19 cellular contexts compared by ENCODE assay signal in genomic region chr12:78269620-78270019, GRCh38.
"Had no signal": no experiment of that assay in that cellular context is flagged by ENCODE, and none has a peak within 500 bp of the region (broad histone marks: within the 10 kb centered on the region; RNA-seq: fewer than 3 reads in every experiment).

No MANE protein-coding gene starts in this region.

- H3K4me3 ChIP-seq: dorsolateral prefrontal cortex, hepatocyte, spleen, thoracic aorta, transverse colon had no signal

- H3K4me1 Mint-ChIP-seq: naive thymus-derived CD4-positive, alpha-beta T cell; nephron progenitor cell; stimulated activated memory B cell treated with anti-CD40 and anti-IgM and Interleukin-4, amounts not matched to agents 10 μg/mL and 1 μg/mL and 100 μg/mL, for 72 hours; stimulated activated naive CD8-positive, alpha-beta T cell treated with anti-CD3 and anti-CD28 coated beads, Interleukin-15, amount 100 ng/mL, for 72 hours had no signal

- H3K27me3 Mint-ChIP-seq: naive thymus-derived CD4-positive, alpha-beta T cell; stimulated activated memory B cell treated with anti-CD40 and anti-IgM and Interleukin-4, amounts not matched to agents 10 μg/mL and 1 μg/mL and 100 μg/mL, for 72 hours; stimulated activated naive CD8-positive, alpha-beta T cell treated with anti-CD3 and anti-CD28 coated beads, Interleukin-15, amount 100 ng/mL, for 72 hours had no signal

- H2AFZ ChIP-seq: hepatocyte had no signal

- H3K36me3 ChIP-seq: neutrophil, spleen, thoracic aorta, transverse colon had no signal

- H3K27me3 ChIP-seq: dorsolateral prefrontal cortex, foreskin keratinocyte, hepatocyte, neutrophil, spleen, transverse colon had no signal

- H3K4me2 ChIP-seq: hepatocyte had no signal

- DNase-seq: cortex of kidney; dorsolateral prefrontal cortex; effector CD8-positive, alpha-beta T cell; foreskin keratinocyte; left colon; naive thymus-derived CD4-positive, alpha-beta T cell; nephron progenitor cell; posterior cingulate gyrus; spleen; stimulated activated CD4-positive, alpha-beta T cell treated with anti-CD3 and anti-CD28 coated beads, Interleukin-15, amount 100 ng/mL, for 24 hours; stimulated activated CD4-positive, alpha-beta T cell treated with anti-CD3 and anti-CD28 coated beads, Interleukin-1b, Interleukin-23, amount 100 ng/mL, for 48 hours; stimulated activated CD4-positive, alpha-beta T cell treated with anti-CD3 and anti-CD28 coated beads, Interleukin-4, amount 100 ng/mL, for 24 hours; stimulated activated naive CD8-positive, alpha-beta T cell treated with anti-CD3 and anti-CD28 coated beads, Interleukin-15, amount 100 ng/mL, for 72 hours; transverse colon had no signal

- H3K9me3 ChIP-seq: neutrophil, spleen, thoracic aorta, transverse colon had no signal

- H3K27ac ChIP-seq: dorsolateral prefrontal cortex, foreskin keratinocyte, hepatocyte, neutrophil, spleen, thoracic aorta, transverse colon had no signal

- H3K4me1 ChIP-seq: foreskin keratinocyte, spleen, transverse colon had no signal

- ATAC-seq: foreskin keratinocyte; left colon; naive thymus-derived CD4-positive, alpha-beta T cell; sciatic nerve; stimulated activated memory B cell treated with anti-CD40 and anti-IgM and Interleukin-4, amounts not matched to agents 10 μg/mL and 1 μg/mL and 100 μg/mL, for 72 hours; stimulated activated naive CD8-positive, alpha-beta T cell treated with anti-CD3 and anti-CD28 coated beads, Interleukin-15, amount 100 ng/mL, for 72 hours had no signal

- H3K4me3 Mint-ChIP-seq: naive thymus-derived CD4-positive, alpha-beta T cell; nephron progenitor cell; stimulated activated memory B cell treated with anti-CD40 and anti-IgM and Interleukin-4, amounts not matched to agents 10 μg/mL and 1 μg/mL and 100 μg/mL, for 72 hours; stimulated activated naive CD8-positive, alpha-beta T cell treated with anti-CD3 and anti-CD28 coated beads, Interleukin-15, amount 100 ng/mL, for 72 hours had no signal

- H3K79me2 ChIP-seq: hepatocyte had no signal

- H3K36me3 Mint-ChIP-seq: naive thymus-derived CD4-positive, alpha-beta T cell; stimulated activated memory B cell treated with anti-CD40 and anti-IgM and Interleukin-4, amounts not matched to agents 10 μg/mL and 1 μg/mL and 100 μg/mL, for 72 hours had no signal

- H3K27ac Mint-ChIP-seq: naive thymus-derived CD4-positive, alpha-beta T cell; nephron progenitor cell; stimulated activated memory B cell treated with anti-CD40 and anti-IgM and Interleukin-4, amounts not matched to agents 10 μg/mL and 1 μg/mL and 100 μg/mL, for 72 hours; stimulated activated naive CD8-positive, alpha-beta T cell treated with anti-CD3 and anti-CD28 coated beads, Interleukin-15, amount 100 ng/mL, for 72 hours had no signal
